In genomic region chr22:37184816-37185541, GRCh38 we compare ENCODE assay signal across 1 cellular context.
TF ChIP-seq lines count a peak whose summit lies in the region.

No MANE protein-coding gene starts in this region.

TF ChIP-seq in HepG2, 621 proteins besides CTCF, POLR2A, EP300 and RAD21:
- TF ChIP-seq, protein P1, sequence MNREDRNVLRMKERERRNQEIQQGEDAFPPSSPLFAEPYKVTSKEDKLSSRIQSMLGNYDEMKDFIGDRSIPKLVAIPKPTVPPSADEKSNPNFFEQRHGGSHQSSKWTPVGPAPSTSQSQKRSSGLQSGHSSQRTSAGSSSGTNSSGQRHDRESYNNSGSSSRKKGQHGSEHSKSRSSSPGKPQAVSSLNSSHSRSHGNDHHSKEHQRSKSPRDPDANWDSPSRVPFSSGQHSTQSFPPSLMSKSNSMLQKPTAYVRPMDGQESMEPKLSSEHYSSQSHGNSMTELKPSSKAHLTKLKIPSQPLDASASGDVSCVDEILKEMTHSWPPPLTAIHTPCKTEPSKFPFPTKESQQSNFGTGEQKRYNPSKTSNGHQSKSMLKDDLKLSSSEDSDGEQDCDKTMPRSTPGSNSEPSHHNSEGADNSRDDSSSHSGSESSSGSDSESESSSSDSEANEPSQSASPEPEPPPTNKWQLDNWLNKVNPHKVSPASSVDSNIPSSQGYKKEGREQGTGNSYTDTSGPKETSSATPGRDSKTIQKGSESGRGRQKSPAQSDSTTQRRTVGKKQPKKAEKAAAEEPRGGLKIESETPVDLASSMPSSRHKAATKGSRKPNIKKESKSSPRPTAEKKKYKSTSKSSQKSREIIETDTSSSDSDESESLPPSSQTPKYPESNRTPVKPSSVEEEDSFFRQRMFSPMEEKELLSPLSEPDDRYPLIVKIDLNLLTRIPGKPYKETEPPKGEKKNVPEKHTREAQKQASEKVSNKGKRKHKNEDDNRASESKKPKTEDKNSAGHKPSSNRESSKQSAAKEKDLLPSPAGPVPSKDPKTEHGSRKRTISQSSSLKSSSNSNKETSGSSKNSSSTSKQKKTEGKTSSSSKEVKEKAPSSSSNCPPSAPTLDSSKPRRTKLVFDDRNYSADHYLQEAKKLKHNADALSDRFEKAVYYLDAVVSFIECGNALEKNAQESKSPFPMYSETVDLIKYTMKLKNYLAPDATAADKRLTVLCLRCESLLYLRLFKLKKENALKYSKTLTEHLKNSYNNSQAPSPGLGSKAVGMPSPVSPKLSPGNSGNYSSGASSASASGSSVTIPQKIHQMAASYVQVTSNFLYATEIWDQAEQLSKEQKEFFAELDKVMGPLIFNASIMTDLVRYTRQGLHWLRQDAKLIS (CRISPR knock-in tag; IDR thresholded peaks at IDR 0.05) = no peak
- TF ChIP-seq, protein P2, sequence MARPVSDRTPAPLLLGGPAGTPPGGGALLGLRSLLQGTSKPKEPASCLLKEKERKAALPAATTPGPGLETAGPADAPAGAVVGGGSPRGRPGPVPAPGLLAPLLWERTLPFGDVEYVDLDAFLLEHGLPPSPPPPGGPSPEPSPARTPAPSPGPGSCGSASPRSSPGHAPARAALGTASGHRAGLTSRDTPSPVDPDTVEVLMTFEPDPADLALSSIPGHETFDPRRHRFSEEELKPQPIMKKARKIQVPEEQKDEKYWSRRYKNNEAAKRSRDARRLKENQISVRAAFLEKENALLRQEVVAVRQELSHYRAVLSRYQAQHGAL (CRISPR knock-in tag; IDR thresholded peaks at IDR 0.05; ENCODE audit: not compliant biosample characterization) = no peak
- TF ChIP-seq ZNF605 (CRISPR knock-in tag; IDR thresholded peaks at IDR 0.05) (no peak), ETV5 (CRISPR knock-in tag; IDR thresholded peaks at IDR 0.05; ENCODE audit: borderline replicate concordance) (no peak), ZFP91 (CRISPR knock-in tag; IDR thresholded peaks at IDR 0.05; ENCODE audit: borderline replicate concordance) (no peak), MZF1 (CRISPR knock-in tag; IDR thresholded peaks at IDR 0.05; ENCODE audit: borderline replicate concordance) (no peak), ZNF879 (CRISPR knock-in tag; IDR thresholded peaks at IDR 0.05) (no peak), MED1 (CRISPR knock-in tag; IDR thresholded peaks at IDR 0.05) (no peak), ZNF225 (CRISPR knock-in tag; IDR thresholded peaks at IDR 0.05) (no peak), ARID5B (CRISPR knock-in tag; IDR thresholded peaks at IDR 0.05) (no peak)
